Comparison of ENCODE assay signal across 1 cellular context in genomic region chr5:173823721-173824567, GRCh38.
TF ChIP-seq lines count a peak whose summit lies in the region.

No MANE protein-coding gene starts in this region.

TF ChIP-seq in HepG2, 621 proteins besides CTCF, POLR2A, EP300 and RAD21 (continued from another document and continues in another):
- TF ChIP-seq ZNF646 (CRISPR knock-in tag; IDR thresholded peaks at IDR 0.05) (no peak), CBX1 (IDR thresholded peaks at IDR 0.05; ENCODE audit: low read depth) (no peak), HMGXB3 (CRISPR knock-in tag; IDR thresholded peaks at IDR 0.05; ENCODE audit: borderline replicate concordance) (peak; percentile 84), EHMT2 (IDR thresholded peaks at IDR 0.05; ENCODE audit: borderline replicate concordance, low read depth, low read length) (peak; percentile 84; the same call in 1 of the 2 replicates), AFF4 (CRISPR knock-in tag; IDR thresholded peaks at IDR 0.05) (no peak; the same call in 1 of the 2 replicates), MAFK (conservative IDR thresholded peaks at IDR 0.05 in 1 of 2, IDR thresholded peaks at IDR 0.05 in 1 of 2; ENCODE audit: low read length in 2 of 2) (peak in 1 of 2 experiments; percentile 33; a peak in 2 of 4 replicates), CREM (IDR thresholded peaks at IDR 0.05) (peak; percentile 89), CREM (CRISPR knock-in tag; IDR thresholded peaks at IDR 0.05) (no peak), HOXA7 (CRISPR knock-in tag; IDR thresholded peaks at IDR 0.05) (no peak), GMEB2 (CRISPR knock-in tag; IDR thresholded peaks at IDR 0.05; ENCODE audit: low read depth) (no peak), SMARCC2 (IDR thresholded peaks at IDR 0.05) (no peak), ZNF670 (CRISPR knock-in tag; IDR thresholded peaks at IDR 0.05; ENCODE audit: borderline replicate concordance) (peak; percentile 95), PHF5A (CRISPR knock-in tag; IDR thresholded peaks at IDR 0.05; ENCODE audit: low read depth, unreplicated experiment) (peak; percentile 88), ZSCAN25 (CRISPR knock-in tag; IDR thresholded peaks at IDR 0.05) (no peak), THAP9 (CRISPR knock-in tag; IDR thresholded peaks at IDR 0.05; ENCODE audit: borderline replicate concordance) (peak; percentile 67; the same call in 1 of the 2 replicates), ZNF776 (CRISPR knock-in tag; IDR thresholded peaks at IDR 0.05) (peak; percentile 45; the same call in 1 of the 2 replicates), MYC (CRISPR knock-in tag; IDR thresholded peaks at IDR 0.05; ENCODE audit: borderline replicate concordance) (peak; percentile 69; the same call in 1 of the 2 replicates), NKX3-1 (CRISPR knock-in tag; IDR thresholded peaks at IDR 0.05) (peak; percentile 89), ZBTB8A (CRISPR knock-in tag; IDR thresholded peaks at IDR 0.05; ENCODE audit: borderline replicate concordance, low read depth) (no peak), RORA (CRISPR knock-in tag; IDR thresholded peaks at IDR 0.05) (peak; percentile 97; the same call in 1 of the 2 replicates), ZNF225 (CRISPR knock-in tag; IDR thresholded peaks at IDR 0.05) (peak; percentile 27; the same call in 1 of the 2 replicates), CERS6 (CRISPR knock-in tag; IDR thresholded peaks at IDR 0.05) (no peak), TEAD2 (CRISPR knock-in tag; IDR thresholded peaks at IDR 0.05) (no peak), ZNF790 (CRISPR knock-in tag; IDR thresholded peaks at IDR 0.05; ENCODE audit: borderline replicate concordance) (peak; percentile 92; the same call in 1 of the 2 replicates), ZNF772 (CRISPR knock-in tag; IDR thresholded peaks at IDR 0.05) (peak; percentile 88), MXI1 (IDR thresholded peaks at IDR 0.05; ENCODE audit: borderline replicate concordance, low read depth, low read length) (peak; percentile 54; the same call in 1 of the 3 replicates), HBP1 (CRISPR knock-in tag; IDR thresholded peaks at IDR 0.05; ENCODE audit: low read depth) (no peak), ZBTB42 (CRISPR knock-in tag; IDR thresholded peaks at IDR 0.05) (no peak), ZNF484 (CRISPR knock-in tag; IDR thresholded peaks at IDR 0.05; ENCODE audit: borderline replicate concordance, low read depth) (no peak), HINFP (CRISPR knock-in tag; IDR thresholded peaks at IDR 0.05; ENCODE audit: low read depth) (no peak)
